8 cellular contexts compared by ENCODE assay signal in genomic region chr10:88385601-88386203, GRCh38.
DNase-seq lines count a peak whose midpoint lies in the region; ATAC-seq, FAIRE-seq and TF ChIP-seq lines count a peak whose summit lies in the region.

No MANE protein-coding gene starts in this region.

- intact Hi-C loops in Panc1 (cut with micrococcal nuclease; ENCODE audit: unreplicated experiment): loop anchor here (5.0 kb wide), 2 partner anchors 138 to 167 kb away; no protein-coding TSS in a partner anchor
- intact Hi-C loops in lower lobe of right lung (cut with DNase I): loop anchor here (5.0 kb wide), 1 partner anchor 518 kb away; no protein-coding TSS in a partner anchor

- no peak for TF ChIP-seq CTCF in A549 (IDR thresholded peaks at IDR 0.05)
- no peak for TF ChIP-seq CTCF in Panc1 (IDR thresholded peaks at IDR 0.05)
- TF ChIP-seq CTCF in lower lobe of right lung (IDR thresholded peaks at IDR 0.05): no peak
- TF ChIP-seq CTCF in suprapubic skin (IDR thresholded peaks at IDR 0.05): no peak

- H3K27ac ChIP-seq in A549 (peak overlapping the region; percentile 77 to 82), Panc1 (ENCODE audit: low read length) (peak overlapping the region; percentile 62; the same call in 1 of the 2 replicates), lower lobe of right lung (peak overlapping the region; percentile 44), suprapubic skin (peak overlapping the region; percentile 32)

- 1% methylated on average over 11 of the region's 11 CpGs for WGBS in A549 (ENCODE audit: missing lambda C conversion rate)
- 40% methylated on average over 11 of the region's 11 CpGs for WGBS in suprapubic skin

- TF ChIP-seq RAD21 in A549 (conservative IDR thresholded peaks at IDR 0.05 in 1 of 2, IDR thresholded peaks at IDR 0.05 in 1 of 2): peak in 1 of 2 experiments; percentile 38; a peak in 2 of 5 replicates

- POLR2A ChIA-PET in A549 (lab: Yijun Ruan, JAX): interaction anchor here (5.6 kb wide), 1 partner anchor 523 kb away, joined by 83 read pairs; the partner anchor contains the start of genes KLLN and PTEN
- POLR2A ChIA-PET in Panc1 (lab: Charles Lee): interaction anchor here (0.6 kb wide), 1 partner anchor 566 kb away, joined by 7 read pairs; no protein-coding TSS in a partner anchor

- TF ChIP-seq EP300 in A549 (IDR thresholded peaks at IDR 0.05) (peak in 1 of 2 experiments; percentile 11; a peak in 1 of 5 replicates), suprapubic skin (IDR thresholded peaks at IDR 0.05) (no peak)

- BruUV-seq in Panc1 (replicated peaks; lab: Mats Ljungman, UMichigan): no TSS peak

- no peaks in the 10 kb centered on the region for H3K36me3 Mint-ChIP-seq in activated naive CD4-positive, alpha-beta T cell treated with anti-CD3 and anti-CD28 coated beads, Interleukin-2, amount 50 U/mL, for 72 hours

- H3K36me3 ChIP-seq in Panc1 (ENCODE audit: control insufficient read depth, insufficient read depth, low read length): no peaks in the 10 kb centered on the region
- no peaks in the 10 kb centered on the region for H3K36me3 ChIP-seq in lower lobe of right lung
- no peaks in the 10 kb centered on the region for H3K36me3 ChIP-seq in suprapubic skin

- peak overlapping the region; percentile 89 for H3K4me2 ChIP-seq in A549

- H3K27me3 ChIP-seq in Panc1 (ENCODE audit: control insufficient read depth, insufficient read depth, low read length) (no peaks in the 10 kb centered on the region; the same call in 1 of the 2 replicates), lower lobe of right lung (ENCODE audit: low read depth) (no peaks in the 10 kb centered on the region), suprapubic skin (no peaks in the 10 kb centered on the region)

- CTCF ChIA-PET in A549 (lab: Yijun Ruan, JAX): interaction anchor here (0.7 to 1.8 kb wide), 6 partner anchors 167 to 535 kb away, joined by 3 to 5 read pairs (median 4); no protein-coding TSS in a partner anchor
- CTCF ChIA-PET in Panc1 (lab: Charles Lee): no interaction called here

- TF ChIP-seq POLR2A in A549 (IDR thresholded peaks at IDR 0.05; ENCODE audit: low read length): no peak
- TF ChIP-seq POLR2A in suprapubic skin (IDR thresholded peaks at IDR 0.05): no peak

- ATAC-seq in A549: peak; percentile 73 to 82
- ATAC-seq in GM18868 (IDR thresholded peaks at IDR 0.05; ENCODE audit: unreplicated experiment): peak; percentile 71
- peak; percentile 71 for ATAC-seq in HG03045 (IDR thresholded peaks at IDR 0.05; ENCODE audit: unreplicated experiment)
- peak; percentile 78 for ATAC-seq in Panc1
- ATAC-seq in activated naive CD4-positive, alpha-beta T cell treated with anti-CD3 and anti-CD28 coated beads, Interleukin-2, amount 50 U/mL, for 72 hours: peak; percentile 76 to 83
- peak; percentile 72 to 84 for ATAC-seq in lower lobe of right lung

- H3K4me1 ChIP-seq in A549 (peaks cover 29% of the 10 kb centered on the region), Panc1 (ENCODE audit: control insufficient read depth, insufficient read depth, low read length) (peaks cover 11% of the 10 kb centered on the region), lower lobe of right lung (peaks cover 19% of the 10 kb centered on the region), suprapubic skin (peaks cover 30% of the 10 kb centered on the region)

- H3K27ac Mint-ChIP-seq in activated naive CD4-positive, alpha-beta T cell treated with anti-CD3 and anti-CD28 coated beads, Interleukin-2, amount 50 U/mL, for 72 hours: no peak overlapping the region

- no peak for FAIRE-seq in A549 (lab: Jason Lieb, UNC)

- in situ Hi-C loops in Panc1 (cut with HindIII; ENCODE audit: low pct_unique_long_range_greater_than_20kb, low sequenced_read_pairs): no loop called here

- H3K9me3 ChIP-seq in A549: no peaks in the 10 kb centered on the region
- no peaks in the 10 kb centered on the region for H3K9me3 ChIP-seq in Panc1 (ENCODE audit: control insufficient read depth, insufficient read depth, low read depth, low read length)
- H3K9me3 ChIP-seq in lower lobe of right lung: no peaks in the 10 kb centered on the region
- H3K9me3 ChIP-seq in suprapubic skin: no peaks in the 10 kb centered on the region

- H3K9me3 Mint-ChIP-seq in activated naive CD4-positive, alpha-beta T cell treated with anti-CD3 and anti-CD28 coated beads, Interleukin-2, amount 50 U/mL, for 72 hours: no peaks in the 10 kb centered on the region

- DNase-seq in A549 (ENCODE audit: low read depth in 1 of 2, low spot score in 1 of 2) (peak; percentile 41 to 70), Panc1 (ENCODE audit: low read depth, low spot score) (no peak), lower lobe of right lung (peak; percentile 65), suprapubic skin (ENCODE audit: low spot score in 2 of 2) (no peak), NCI-H510A treated with DMSO at 0.1 percent for 48 hours (lab: John Stamatoyannopoulos, UW) (no peak)
- peak in 1 of 2 donors; percentile 60 for DNase-seq in activated naive CD4-positive, alpha-beta T cell treated with anti-CD3 and anti-CD28 coated beads, Interleukin-2, amount 50 U/mL, for 72 hours (ENCODE audit: low spot score in 2 of 2)

- peak overlapping the region; percentile 29 for H3K4me3 ChIP-seq in A549
- no peak overlapping the region for H3K4me3 ChIP-seq in Panc1 (ENCODE audit: low read depth in 2 of 2, low read length in 2 of 2)
- H3K4me3 ChIP-seq in lower lobe of right lung: no peak overlapping the region
- no peak overlapping the region for H3K4me3 ChIP-seq in suprapubic skin

TF ChIP-seq in A549, 52 proteins besides CTCF, POLR2A, EP300 and RAD21:
- no peak for TF ChIP-seq HOXA7 (CRISPR knock-in tag; IDR thresholded peaks at IDR 0.05)
- TF ChIP-seq EHF (CRISPR knock-in tag; IDR thresholded peaks at IDR 0.05): no peak
- peak; percentile 31; the same call in 2 of the 3 replicates for TF ChIP-seq SMC3 (IDR thresholded peaks at IDR 0.05)
- TF ChIP-seq RFX5 (IDR thresholded peaks at IDR 0.05): no peak
- no peak for TF ChIP-seq MAX (IDR thresholded peaks at IDR 0.05)
- TF ChIP-seq KDM1A (IDR thresholded peaks at IDR 0.05; ENCODE audit: low read depth): no peak
- TF ChIP-seq HOXB5 (CRISPR knock-in tag; IDR thresholded peaks at IDR 0.05): no peak

Comparison
In these comparisons a context has a peak if more than half of its experiments do, and no peak if none do; other contexts are left out.
1. DNase-seq: peak in A549 (2 of 2) and lower lobe of right lung (single experiment); none in Panc1 (single experiment), suprapubic skin (0 of 2) and NCI-H510A treated with DMSO at 0.1 percent for 48 hours (single experiment).
2. Peak in every context shown above with its lines, with median percentiles within 50 percentile points of each other: ATAC-seq and H3K27ac ChIP-seq.